Comparison of ENCODE assay signal across 19 cellular contexts in genomic region chr6:76818451-76818850, GRCh38.
"Had no signal": no experiment of that assay in that cellular context is flagged by ENCODE, and none has a peak within 500 bp of the region (broad histone marks: within the 10 kb centered on the region; RNA-seq: fewer than 3 reads in every experiment).

No MANE protein-coding gene starts in this region.

- FAIRE-seq: colon, keratinocyte had no signal

- H3K36me3 ChIP-seq: gastrocnemius medialis, right lobe of liver, stomach, thyroid gland had no signal

- H3K27ac ChIP-seq: dorsolateral prefrontal cortex, gastrocnemius medialis, parathyroid adenoma, right lobe of liver, stomach, thyroid gland had no signal

- H3K4me1 ChIP-seq: gastrocnemius medialis, parathyroid adenoma, right lobe of liver, stomach, thyroid gland had no signal

- H3K9me3 ChIP-seq: gastrocnemius medialis, right lobe of liver, thyroid gland had no signal

- H3K4me3 ChIP-seq: dorsolateral prefrontal cortex, gastrocnemius medialis, mucosa of descending colon, right lobe of liver, smooth muscle cell, stomach, thyroid gland had no signal

- ATAC-seq: gastrocnemius medialis; left lobe of liver; mucosa of descending colon; stimulated activated naive B cell treated with anti-CD40 and anti-IgM and Interleukin-4, amounts not matched to agents 10 μg/mL and 1 μg/mL and 100 μg/mL, for 72 hours had no signal

- DNase-seq: central memory CD4-positive, alpha-beta T cell; dorsolateral prefrontal cortex; effector CD4-positive, alpha-beta T cell; gastrocnemius medialis; head of caudate nucleus; mesenchymal stem cell; mucosa of descending colon; naive B cell; right lobe of liver; stimulated activated CD4-positive, alpha-beta T cell treated with anti-CD3 and anti-CD28 coated beads, Interleukin-2, amount 100 ng/mL, for 24 hours; stimulated activated CD4-positive, alpha-beta T cell treated with anti-CD3 and anti-CD28 coated beads, Interleukin-4, amount 100 ng/mL, for 24 hours; stimulated activated naive B cell treated with anti-CD40 and anti-IgM and Interleukin-4, amounts not matched to agents 10 μg/mL and 1 μg/mL and 100 μg/mL, for 72 hours; stomach; thyroid gland had no signal

- H3K9ac ChIP-seq: parathyroid adenoma had no signal
